ENCODE assay signal across 1 cellular context in genomic region chr6:35304299-35304698, GRCh38.
TF ChIP-seq lines count a peak whose summit lies in the region.

No MANE protein-coding gene starts in this region.

TF ChIP-seq in K562, 482 proteins besides CTCF, POLR2A, EP300 and RAD21:
- TF ChIP-seq TBL1XR1 (IDR thresholded peaks at IDR 0.05; ENCODE audit: low read length in 2 of 2) (no peak), ZNF668 (CRISPR knock-in tag; IDR thresholded peaks at IDR 0.05) (no peak), SPI1 (IDR thresholded peaks at IDR 0.05; ENCODE audit: borderline replicate concordance, low read depth, low read length) (no peak), EGR1 (conservative IDR thresholded peaks at IDR 0.05) (no peak), HMGXB4 (CRISPR knock-in tag; IDR thresholded peaks at IDR 0.05) (no peak), FOXA3 (CRISPR knock-in tag; conservative IDR thresholded peaks at IDR 0.05 in 1 of 2, IDR thresholded peaks at IDR 0.05 in 1 of 2) (0 out of 4 replicates have a peak, but pooled peaks of 1 of the 2 experiments have one; percentile 21), NFATC3 (IDR thresholded peaks at IDR 0.05) (no peak), CHD1 (IDR thresholded peaks at IDR 0.05; ENCODE audit: low read length) (no peak), HBP1 (CRISPR knock-in tag; IDR thresholded peaks at IDR 0.05) (no peak), ZNF311 (CRISPR knock-in tag; IDR thresholded peaks at IDR 0.05) (no peak), RUNX1 (IDR thresholded peaks at IDR 0.05; ENCODE audit: low read depth) (no peak), MAFF (IDR thresholded peaks at IDR 0.05; ENCODE audit: low read length) (no peak), CHAMP1 (IDR thresholded peaks at IDR 0.05) (no peak), RFX1 (IDR thresholded peaks at IDR 0.05) (no peak), ZNF780A (CRISPR knock-in tag; IDR thresholded peaks at IDR 0.05) (no peak), JUND (IDR thresholded peaks at IDR 0.05; ENCODE audit: borderline replicate concordance, low read depth, low read length) (no peak), JUND (tag; IDR thresholded peaks at IDR 0.05; ENCODE audit: borderline replicate concordance, low read depth, low read length) (no peak), ZNF121 (CRISPR knock-in tag; conservative IDR thresholded peaks at IDR 0.05) (peak; percentile 3; the same call in 1 of the 2 replicates), SIN3A (IDR thresholded peaks at IDR 0.05; ENCODE audit: borderline replicate concordance in 2 of 2, control insufficient read depth in 1 of 2, low read depth in 2 of 2, low read length in 2 of 2) (no peak), TFAP4 (CRISPR knock-in tag; IDR thresholded peaks at IDR 0.05; ENCODE audit: borderline replicate concordance) (no peak), NONO (IDR thresholded peaks at IDR 0.05; ENCODE audit: low read depth in 2 of 2, low read length in 1 of 2) (no peak), HMG20A (CRISPR knock-in tag; conservative IDR thresholded peaks at IDR 0.05) (no peak), ZNF644 (tag; IDR thresholded peaks at IDR 0.05; ENCODE audit: low read depth) (no peak), SRSF7 (optimal IDR thresholded peaks at IDR 0.05; ENCODE audit: low read depth, low read length) (no peak), POLR2B (IDR thresholded peaks at IDR 0.05; ENCODE audit: low read depth, partially characterized antibody) (no peak)
- TF ChIP-seq, protein P1, sequence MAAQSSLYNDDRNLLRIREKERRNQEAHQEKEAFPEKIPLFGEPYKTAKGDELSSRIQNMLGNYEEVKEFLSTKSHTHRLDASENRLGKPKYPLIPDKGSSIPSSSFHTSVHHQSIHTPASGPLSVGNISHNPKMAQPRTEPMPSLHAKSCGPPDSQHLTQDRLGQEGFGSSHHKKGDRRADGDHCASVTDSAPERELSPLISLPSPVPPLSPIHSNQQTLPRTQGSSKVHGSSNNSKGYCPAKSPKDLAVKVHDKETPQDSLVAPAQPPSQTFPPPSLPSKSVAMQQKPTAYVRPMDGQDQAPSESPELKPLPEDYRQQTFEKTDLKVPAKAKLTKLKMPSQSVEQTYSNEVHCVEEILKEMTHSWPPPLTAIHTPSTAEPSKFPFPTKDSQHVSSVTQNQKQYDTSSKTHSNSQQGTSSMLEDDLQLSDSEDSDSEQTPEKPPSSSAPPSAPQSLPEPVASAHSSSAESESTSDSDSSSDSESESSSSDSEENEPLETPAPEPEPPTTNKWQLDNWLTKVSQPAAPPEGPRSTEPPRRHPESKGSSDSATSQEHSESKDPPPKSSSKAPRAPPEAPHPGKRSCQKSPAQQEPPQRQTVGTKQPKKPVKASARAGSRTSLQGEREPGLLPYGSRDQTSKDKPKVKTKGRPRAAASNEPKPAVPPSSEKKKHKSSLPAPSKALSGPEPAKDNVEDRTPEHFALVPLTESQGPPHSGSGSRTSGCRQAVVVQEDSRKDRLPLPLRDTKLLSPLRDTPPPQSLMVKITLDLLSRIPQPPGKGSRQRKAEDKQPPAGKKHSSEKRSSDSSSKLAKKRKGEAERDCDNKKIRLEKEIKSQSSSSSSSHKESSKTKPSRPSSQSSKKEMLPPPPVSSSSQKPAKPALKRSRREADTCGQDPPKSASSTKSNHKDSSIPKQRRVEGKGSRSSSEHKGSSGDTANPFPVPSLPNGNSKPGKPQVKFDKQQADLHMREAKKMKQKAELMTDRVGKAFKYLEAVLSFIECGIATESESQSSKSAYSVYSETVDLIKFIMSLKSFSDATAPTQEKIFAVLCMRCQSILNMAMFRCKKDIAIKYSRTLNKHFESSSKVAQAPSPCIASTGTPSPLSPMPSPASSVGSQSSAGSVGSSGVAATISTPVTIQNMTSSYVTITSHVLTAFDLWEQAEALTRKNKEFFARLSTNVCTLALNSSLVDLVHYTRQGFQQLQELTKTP (IDR thresholded peaks at IDR 0.05; ENCODE audit: low read depth in 1 of 2, partially characterized antibody in 2 of 2), result no peak
- TF ChIP-seq, protein P2, sequence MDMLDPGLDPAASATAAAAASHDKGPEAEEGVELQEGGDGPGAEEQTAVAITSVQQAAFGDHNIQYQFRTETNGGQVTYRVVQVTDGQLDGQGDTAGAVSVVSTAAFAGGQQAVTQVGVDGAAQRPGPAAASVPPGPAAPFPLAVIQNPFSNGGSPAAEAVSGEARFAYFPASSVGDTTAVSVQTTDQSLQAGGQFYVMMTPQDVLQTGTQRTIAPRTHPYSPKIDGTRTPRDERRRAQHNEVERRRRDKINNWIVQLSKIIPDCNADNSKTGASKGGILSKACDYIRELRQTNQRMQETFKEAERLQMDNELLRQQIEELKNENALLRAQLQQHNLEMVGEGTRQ (CRISPR knock-in tag; IDR thresholded peaks at IDR 0.05), result peak; percentile 37
- TF ChIP-seq, protein P3, sequence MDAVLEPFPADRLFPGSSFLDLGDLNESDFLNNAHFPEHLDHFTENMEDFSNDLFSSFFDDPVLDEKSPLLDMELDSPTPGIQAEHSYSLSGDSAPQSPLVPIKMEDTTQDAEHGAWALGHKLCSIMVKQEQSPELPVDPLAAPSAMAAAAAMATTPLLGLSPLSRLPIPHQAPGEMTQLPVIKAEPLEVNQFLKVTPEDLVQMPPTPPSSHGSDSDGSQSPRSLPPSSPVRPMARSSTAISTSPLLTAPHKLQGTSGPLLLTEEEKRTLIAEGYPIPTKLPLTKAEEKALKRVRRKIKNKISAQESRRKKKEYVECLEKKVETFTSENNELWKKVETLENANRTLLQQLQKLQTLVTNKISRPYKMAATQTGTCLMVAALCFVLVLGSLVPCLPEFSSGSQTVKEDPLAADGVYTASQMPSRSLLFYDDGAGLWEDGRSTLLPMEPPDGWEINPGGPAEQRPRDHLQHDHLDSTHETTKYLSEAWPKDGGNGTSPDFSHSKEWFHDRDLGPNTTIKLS (IDR thresholded peaks at IDR 0.05; ENCODE audit: borderline replicate concordance, low read depth), result no peak
- TF ChIP-seq, protein P4, sequence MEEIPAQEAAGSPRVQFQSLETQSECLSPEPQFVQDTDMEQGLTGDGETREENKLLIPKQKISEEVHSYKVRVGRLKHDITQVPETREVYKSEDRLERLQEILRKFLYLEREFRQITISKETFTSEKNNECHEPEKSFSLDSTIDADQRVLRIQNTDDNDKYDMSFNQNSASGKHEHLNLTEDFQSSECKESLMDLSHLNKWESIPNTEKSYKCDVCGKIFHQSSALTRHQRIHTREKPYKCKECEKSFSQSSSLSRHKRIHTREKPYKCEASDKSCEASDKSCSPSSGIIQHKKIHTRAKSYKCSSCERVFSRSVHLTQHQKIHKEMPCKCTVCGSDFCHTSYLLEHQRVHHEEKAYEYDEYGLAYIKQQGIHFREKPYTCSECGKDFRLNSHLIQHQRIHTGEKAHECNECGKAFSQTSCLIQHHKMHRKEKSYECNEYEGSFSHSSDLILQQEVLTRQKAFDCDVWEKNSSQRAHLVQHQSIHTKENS (CRISPR knock-in tag; IDR thresholded peaks at IDR 0.05), result no peak
- TF ChIP-seq, protein P5, sequence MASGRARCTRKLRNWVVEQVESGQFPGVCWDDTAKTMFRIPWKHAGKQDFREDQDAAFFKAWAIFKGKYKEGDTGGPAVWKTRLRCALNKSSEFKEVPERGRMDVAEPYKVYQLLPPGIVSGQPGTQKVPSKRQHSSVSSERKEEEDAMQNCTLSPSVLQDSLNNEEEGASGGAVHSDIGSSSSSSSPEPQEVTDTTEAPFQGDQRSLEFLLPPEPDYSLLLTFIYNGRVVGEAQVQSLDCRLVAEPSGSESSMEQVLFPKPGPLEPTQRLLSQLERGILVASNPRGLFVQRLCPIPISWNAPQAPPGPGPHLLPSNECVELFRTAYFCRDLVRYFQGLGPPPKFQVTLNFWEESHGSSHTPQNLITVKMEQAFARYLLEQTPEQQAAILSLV (tag; IDR thresholded peaks at IDR 0.05), result no peak
- TF ChIP-seq, protein P6, sequence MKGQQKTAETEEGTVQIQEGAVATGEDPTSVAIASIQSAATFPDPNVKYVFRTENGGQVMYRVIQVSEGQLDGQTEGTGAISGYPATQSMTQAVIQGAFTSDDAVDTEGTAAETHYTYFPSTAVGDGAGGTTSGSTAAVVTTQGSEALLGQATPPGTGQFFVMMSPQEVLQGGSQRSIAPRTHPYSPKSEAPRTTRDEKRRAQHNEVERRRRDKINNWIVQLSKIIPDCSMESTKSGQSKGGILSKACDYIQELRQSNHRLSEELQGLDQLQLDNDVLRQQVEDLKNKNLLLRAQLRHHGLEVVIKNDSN (CRISPR knock-in tag; IDR thresholded peaks at IDR 0.05), result peak; percentile 60
